ENCODE assay signal across 17 cellular contexts in genomic region chr1:34412597-34413392, GRCh38.
DNase-seq lines count a peak whose midpoint lies in the region; ATAC-seq, FAIRE-seq and TF ChIP-seq lines count a peak whose summit lies in the region.
"Had no signal": no experiment of that assay in that cellular context is flagged by ENCODE, and none has a peak within 500 bp of the region (broad histone marks: within the 10 kb centered on the region; RNA-seq: fewer than 3 reads in every experiment).

No MANE protein-coding gene starts in this region.

- H3K4me1 ChIP-seq in lung (ENCODE audit: control insufficient read depth in 2 of 2, insufficient read depth in 2 of 2, low read length in 2 of 2) (no peaks in the 10 kb centered on the region), small intestine (ENCODE audit: control insufficient read depth in 2 of 2, insufficient read depth in 1 of 2, low read depth in 1 of 2, low read length in 1 of 2) (peaks cover 0 to 1% of the 10 kb centered on the region in 2 donors)
- H3K4me1 ChIP-seq: A549, BE2C had no signal

- H3K36me3 ChIP-seq in lung (ENCODE audit: control insufficient read depth in 2 of 2, insufficient read depth in 2 of 2, low read length in 2 of 2) (no peaks in the 10 kb centered on the region), small intestine (ENCODE audit: control insufficient read depth in 2 of 2, insufficient read depth in 2 of 2, low read length in 2 of 2) (no peaks in the 10 kb centered on the region)
- H3K36me3 ChIP-seq: BE2C had no signal

- H3K9me3 ChIP-seq in lung (ENCODE audit: control insufficient read depth in 2 of 2, insufficient read depth in 1 of 2, low read length in 1 of 2) (no peaks in the 10 kb centered on the region), small intestine (ENCODE audit: control insufficient read depth, low read depth) (no peaks in the 10 kb centered on the region)
- H3K9me3 ChIP-seq: A549, BE2C had no signal

- WGBS in lung, 2 donors, result 73 to 77% methylated on average over 12 of the region's 12 CpGs
- WGBS in small intestine, 3 donors, result 29 to 53% (median 37%) methylated on average over 12 of the region's 12 CpGs

- FAIRE-seq in small intestine (lab: Jason Lieb, UNC), result no peak
- no peak for FAIRE-seq in HTR-8/SVneo (lab: Jason Lieb, UNC)
- FAIRE-seq: A549, G401.6, GM19239, HepG2 had no signal

- no peak overlapping the region for H3K4me3 ChIP-seq in lung
- no peak overlapping the region for H3K4me3 ChIP-seq in small intestine (ENCODE audit: low read depth in 1 of 2, low read length in 2 of 2)
- H3K4me3 ChIP-seq: A549 had no signal

- intact Hi-C loops in left colon (cut with DNase I, micrococcal nuclease), result no loop called here

- ATAC-seq in lung (ENCODE audit: insufficient read depth, low FRiP score) (no peak), left colon (no peak), GM21619 (IDR thresholded peaks at IDR 0.05; ENCODE audit: unreplicated experiment) (no peak)
- ATAC-seq: A549, HepG2 had no signal

- TF ChIP-seq CTCF in lung (IDR thresholded peaks at IDR 0.05; ENCODE audit: control extremely low read depth, extremely low read depth), result no peak

- DNase-seq in ecto neural progenitor cell (ENCODE audit: low spot score) (peak; percentile 18), lung (ENCODE audit: low spot score) (peak; percentile 2), small intestine (peak; percentile 46), HTR-8/SVneo (ENCODE audit: insufficient read length, low spot score) (no peak), left colon (no peak), GM03348 (ENCODE audit: low spot score) (no peak)
- DNase-seq: BE2C; CD4-positive, alpha-beta memory T cell; DMS79; GOT3; H9 had no signal

- H3K27ac ChIP-seq in lung (ENCODE audit: low read depth in 1 of 2, low read length in 1 of 2) (no peak overlapping the region), small intestine (ENCODE audit: low read depth in 1 of 2, low read length in 1 of 2) (no peak overlapping the region)
- H3K27ac ChIP-seq: A549, C4-2B had no signal

- no peaks in the 10 kb centered on the region for H3K27me3 ChIP-seq in lung (ENCODE audit: control insufficient read depth, insufficient read depth)
- no peaks in the 10 kb centered on the region for H3K27me3 ChIP-seq in small intestine (ENCODE audit: control insufficient read depth in 2 of 2, insufficient read depth in 2 of 2, low read length in 2 of 2)
- H3K27me3 ChIP-seq: BE2C had no signal

Comparison
In these comparisons a context has a peak if more than half of its experiments do, and no peak if none do; other contexts are left out.
1. DNase-seq: peak in ecto neural progenitor cell (single experiment), lung (single experiment) and small intestine (single experiment); none in HTR-8/SVneo (single experiment), left colon (0 of 2) and GM03348 (single experiment).